9 cellular contexts compared by ENCODE assay signal in the genomic region with DNA sequence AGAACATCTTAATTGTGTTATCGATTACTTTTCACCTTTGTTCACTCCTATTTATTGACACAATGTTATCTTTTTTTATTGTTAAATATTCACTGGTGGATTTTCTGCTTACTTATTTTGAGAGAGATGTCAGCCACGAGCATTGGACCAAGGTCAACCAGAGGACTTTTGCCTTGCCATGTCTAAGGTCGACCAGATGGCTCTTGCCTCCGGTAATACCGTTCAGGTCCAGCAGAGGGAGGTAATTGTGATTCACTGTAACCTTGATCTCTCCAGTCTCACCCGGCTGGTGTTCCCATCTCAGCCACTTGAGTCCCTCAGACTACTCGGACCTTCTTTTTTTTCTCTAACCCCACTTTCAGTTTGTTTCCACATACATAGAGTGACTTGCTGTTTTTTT.
A peak's percentile ranks its signal among the peaks of the same experiment; 100 is the strongest.
DNase-seq lines count a peak whose midpoint lies in the region; TF ChIP-seq lines count a peak whose summit lies in the region.
"Had no signal": no experiment of that assay in that cellular context is flagged by ENCODE, and none has a peak within 500 bp of the region (broad histone marks: within the 10 kb centered on the region; RNA-seq: fewer than 3 reads in every experiment).

No MANE protein-coding gene starts in this region.

- DNase-seq in RKO (ENCODE audit: low spot score) (peak; percentile 42), fibroblast of lung (ENCODE audit: low read depth in 2 of 2) (no peak), NCI-H510A (lab: John Stamatoyannopoulos, UW) (no peak), H7 (no peak), vagina (ENCODE audit: extremely low spot score in 2 of 2) (no peak)
- no peak for DNase-seq in central memory CD4-positive, alpha-beta T cell
- DNase-seq: NCI-H1417 treated with DMSO at 0.1 percent for 48 hours had no signal

- no peak overlapping the region for H3K4me2 ChIP-seq in fibroblast of lung (ENCODE audit: extremely low read depth, insufficient read depth, low read length)

- TF ChIP-seq POLR2A in vagina (IDR thresholded peaks at IDR 0.05): no peak

- no peaks in the 10 kb centered on the region for H3K4me1 ChIP-seq in fibroblast of lung (ENCODE audit: control insufficient read depth, extremely low read depth, insufficient read depth, low read length)
- no peaks in the 10 kb centered on the region for H3K4me1 ChIP-seq in vagina

- no peak overlapping the region for H3K9ac ChIP-seq in fibroblast of lung (ENCODE audit: insufficient read depth, low read length)

- H3K79me2 ChIP-seq in fibroblast of lung (ENCODE audit: control insufficient read depth, insufficient read depth, low read length): no peaks in the 10 kb centered on the region

- H3K27me3 ChIP-seq in fibroblast of lung (ENCODE audit: control insufficient read depth, insufficient read depth, low read length) (no peaks in the 10 kb centered on the region), H7 (ENCODE audit: control insufficient read depth, insufficient read depth, low read length) (no peaks in the 10 kb centered on the region; the same call in 1 of the 2 replicates), vagina (no peaks in the 10 kb centered on the region)

- no peak overlapping the region for H3K4me3 ChIP-seq in fibroblast of lung (replicated peaks in 1 of 4; ENCODE audit: control extremely low read depth in 1 of 4, insufficient read depth in 1 of 4, low read depth in 3 of 4, low read length in 4 of 4)
- no peak overlapping the region for H3K4me3 ChIP-seq in H7 (ENCODE audit: insufficient read depth, low read depth, low read length)
- H3K4me3 ChIP-seq in vagina: no peak overlapping the region

- TF ChIP-seq CTCF in C4-2B (conservative IDR thresholded peaks at IDR 0.05) (peak; percentile 56), GM12872 (IDR thresholded peaks at IDR 0.05; ENCODE audit: insufficient read depth, low read depth, low read length) (peak; percentile 59), fibroblast of lung (conservative IDR thresholded peaks at IDR 0.05 in 1 of 2, IDR thresholded peaks at IDR 0.05 in 1 of 2; ENCODE audit: low read depth in 1 of 2, low read length in 2 of 2) (peak; percentile 6 to 33), vagina (IDR thresholded peaks at IDR 0.05) (no peak)

- no peak overlapping the region for H2AFZ ChIP-seq in fibroblast of lung (ENCODE audit: low read length)

- H4K20me1 ChIP-seq in fibroblast of lung (ENCODE audit: control insufficient read depth, extremely low read depth, insufficient read depth, low read length): no peaks in the 10 kb centered on the region

- intact Hi-C loops in vagina (cut with DNase I): no loop called here

- H3K9me3 ChIP-seq in fibroblast of lung (ENCODE audit: control insufficient read depth, insufficient read depth, low read depth, low read length): no peaks in the 10 kb centered on the region
- no peaks in the 10 kb centered on the region for H3K9me3 ChIP-seq in vagina

- H3K27ac ChIP-seq in C4-2B (no peak overlapping the region), fibroblast of lung (ENCODE audit: insufficient read depth, low read length) (no peak overlapping the region), vagina (no peak overlapping the region)

- H3K36me3 ChIP-seq in fibroblast of lung (ENCODE audit: control insufficient read depth, insufficient read depth, low read length) (no peaks in the 10 kb centered on the region), H7 (replicated peaks; ENCODE audit: control insufficient read depth, insufficient read depth, low read length) (no peaks in the 10 kb centered on the region; the same call in 1 of the 2 replicates), vagina (no peaks in the 10 kb centered on the region)

Comparison
In these comparisons a context has a peak if more than half of its experiments do, and no peak if none do; other contexts are left out.
1. CTCF ChIP-seq: peak in C4-2B (single experiment), GM12872 (single experiment) and fibroblast of lung (2 of 2); none in vagina (0 of 3).